Comparison of ENCODE assay signal across 16 cellular contexts in genomic region chr18:10081477-10081876, GRCh38.
A peak's percentile ranks its signal among the peaks of the same experiment; 100 is the strongest.
DNase-seq lines count a peak whose midpoint lies in the region; ATAC-seq, FAIRE-seq and TF ChIP-seq lines count a peak whose summit lies in the region.
"Had no signal": no experiment of that assay in that cellular context is flagged by ENCODE, and none has a peak within 500 bp of the region (broad histone marks: within the 10 kb centered on the region; RNA-seq: fewer than 3 reads in every experiment).

No MANE protein-coding gene starts in this region.

- intact Hi-C loops in K562 (cut with micrococcal nuclease): no loop called here
- intact Hi-C loops in left lung (cut with DNase I): no loop called here

- H3K4me1 ChIP-seq in K562 (replicated peaks in 1 of 2; ENCODE audit: control insufficient read depth in 2 of 2, insufficient read depth in 2 of 2, low read length in 2 of 2) (peaks cover 3 to 10% of the 10 kb centered on the region in 2 experiments; a peak in 3 of 5 replicates), left lung (no peaks in the 10 kb centered on the region)
- H3K4me1 ChIP-seq: foreskin keratinocyte, tibial artery had no signal

- no peak overlapping the region for H3K9ac ChIP-seq in K562 (ENCODE audit: insufficient read depth in 1 of 2, low read depth in 2 of 2, low read length in 2 of 2)
- H3K9ac ChIP-seq: BLaER1 treated with 17β-estradiol and CSF1 and Interleukin-3, amounts not matched to agents 10 nM and 100 nM had no signal

- WGBS in K562 (ENCODE audit: insufficient coverage, low coverage, missing lambda C conversion rate): 2% methylated on average over 4 of the region's 4 CpGs

- H2AFZ ChIP-seq in K562 (ENCODE audit: low read depth, low read length): no peak overlapping the region

- DNase-seq in NCI-H146 (lab: John Stamatoyannopoulos, UW): peak; percentile 73
- no peak for DNase-seq in NCI-H146 treated with DMSO at 0.1 percent for 48 hours (lab: John Stamatoyannopoulos, UW; ENCODE audit: unreplicated experiment)
- peak; percentile 67 for DNase-seq in NCI-H2196 (lab: John Stamatoyannopoulos, UW; ENCODE audit: unreplicated experiment)
- peak in 2 of 4 experiments; percentile 44 to 49 for DNase-seq in K562 (ENCODE audit: extremely low read depth in 1 of 4, low spot score in 3 of 4)
- no peak for DNase-seq in left lung
- DNase-seq in mucosa of gallbladder (ENCODE audit: low spot score): no peak
- DNase-seq in omental fat pad (ENCODE audit: low spot score): no peak
- DNase-seq in erythroblast (lab: John Stamatoyannopoulos, UW): no peak
- DNase-seq: activated CD4-positive, alpha-beta T cell treated with anti-CD3 and anti-CD28 coated beads, Interleukin-2, amount 50 U/mL, for 48 hours; activated T-cell treated with anti-CD3 and anti-CD28 coated beads for 4 hours; anterior cingulate cortex; foreskin keratinocyte; tibial artery had no signal

- H4K20me1 ChIP-seq in K562 (replicated peaks; ENCODE audit: control insufficient read depth, insufficient read depth, low read length): no peaks in the 10 kb centered on the region
- H4K20me1 ChIP-seq: BLaER1 treated with 17β-estradiol and CSF1 and Interleukin-3, amounts not matched to agents 10 nM and 100 nM had no signal

- H3K36me3 ChIP-seq in K562 (ENCODE audit: control insufficient read depth, insufficient read depth, low read length) (no peaks in the 10 kb centered on the region), left lung (no peaks in the 10 kb centered on the region)
- H3K36me3 ChIP-seq: tibial artery had no signal

- TF ChIP-seq POLR2A in K562 (conservative IDR thresholded peaks at IDR 0.05): no peak
- TF ChIP-seq POLR2A in erythroblast (IDR thresholded peaks at IDR 0.05; ENCODE audit: low read length): no peak

- POLR2A ChIA-PET in K562 (lab: Yijun Ruan, JAX): interaction anchor here (0.9 kb wide), 1 partner anchor 11 kb away, joined by 4 read pairs; no protein-coding TSS in a partner anchor

- H3K27ac ChIP-seq in K562 (ENCODE audit: extremely low read depth, low read depth, low read length) (no peak overlapping the region), left lung (no peak overlapping the region)
- H3K27ac ChIP-seq: BLaER1 treated with 17β-estradiol and CSF1 and Interleukin-3, amounts not matched to agents 10 nM and 100 nM; foreskin keratinocyte; tibial artery had no signal

- peak; percentile 60 for FAIRE-seq in K562 (lab: Jason Lieb, UNC)
- FAIRE-seq: A204.1 had no signal

- BruUV-seq in K562 (replicated peaks; lab: Mats Ljungman, UMichigan): no TSS peak

- H3K9me3 ChIP-seq in K562 (replicated peaks; ENCODE audit: control insufficient read depth, insufficient read depth, low read depth, low read length) (no peaks in the 10 kb centered on the region; the same call in 1 of the 2 replicates), left lung (peaks cover 0 to 26% of the 10 kb centered on the region in 2 donors)

- no peaks in the 10 kb centered on the region for H3K9me1 ChIP-seq in K562 (ENCODE audit: control insufficient read depth, insufficient read depth, low read length)

- H3K27me3 ChIP-seq in K562 (ENCODE audit: control insufficient read depth in 2 of 2, insufficient read depth in 2 of 2, low read length in 2 of 2) (peaks cover 4 to 12% of the 10 kb centered on the region in 2 experiments; a peak in 2 of 5 replicates), left lung (no peaks in the 10 kb centered on the region)
- H3K27me3 ChIP-seq: BLaER1 treated with 17β-estradiol and CSF1 and Interleukin-3, amounts not matched to agents 10 nM and 100 nM; foreskin keratinocyte; tibial artery had no signal

- TF ChIP-seq RAD21 in K562 (CRISPR knock-in tag; conservative IDR thresholded peaks at IDR 0.05 in 1 of 2, IDR thresholded peaks at IDR 0.05 in 1 of 2): peak in 1 of 2 experiments; percentile 20; a peak in 1 of 4 replicates

- H3K4me2 ChIP-seq in K562 (ENCODE audit: insufficient read depth, low read length): no peak overlapping the region
- H3K4me2 ChIP-seq: BLaER1 treated with 17β-estradiol and CSF1 and Interleukin-3, amounts not matched to agents 10 nM and 100 nM had no signal

- H3K79me2 ChIP-seq in K562 (ENCODE audit: control insufficient read depth, insufficient read depth, low read length): no peaks in the 10 kb centered on the region

- H3K4me3 ChIP-seq in K562: no peak overlapping the region
- H3K4me3 ChIP-seq in left lung: no peak overlapping the region
- H3K4me3 ChIP-seq: tibial artery had no signal

- CTCF ChIA-PET in K562 (lab: Yijun Ruan, JAX; ENCODE audit: low intra/inter-chr PET ratio): interaction anchor here (0.7 kb wide), 1 partner anchor 583 kb away, joined by 4 read pairs; no protein-coding TSS in a partner anchor

- in situ Hi-C loops in K562 (cut with MboI): no loop called here

- peak; percentile 72 for TF ChIP-seq EP300 in K562 (IDR thresholded peaks at IDR 0.05; ENCODE audit: low read length)

- TF ChIP-seq CTCF in K562 (IDR thresholded peaks at IDR 0.05 in 2 of 3, conservative IDR thresholded peaks at IDR 0.05 in 1 of 3; ENCODE audit: insufficient read depth in 2 of 3, low read depth in 1 of 3, low read length in 3 of 3) (no peak), left lung (IDR thresholded peaks at IDR 0.05) (no peak), omental fat pad (IDR thresholded peaks at IDR 0.05) (no peak)

- ATAC-seq in K562: peak; percentile 90
- peak; percentile 34 for ATAC-seq in left lung
- no peak for ATAC-seq in omental fat pad (ENCODE audit: low FRiP score)
- ATAC-seq: foreskin keratinocyte; stimulated activated effector memory CD8-positive, alpha-beta T cell treated with anti-CD3 and anti-CD28 coated beads, Interleukin-12 subunit alpha, Interleukin-12 subunit beta, amount 100 ng/mL, for 72 hours had no signal

TF ChIP-seq in K562, 482 proteins besides CTCF, POLR2A, EP300 and RAD21 (continues in another document):
- TF ChIP-seq TBL1XR1 (IDR thresholded peaks at IDR 0.05; ENCODE audit: low read length in 2 of 2) (0 out of 4 replicates have a peak, but pooled peaks of 1 of the 2 experiments have one; percentile 27), BRD4 (IDR thresholded peaks at IDR 0.05) (no peak), NCOA1 (IDR thresholded peaks at IDR 0.05; ENCODE audit: low read depth) (no peak), KAT8 (IDR thresholded peaks at IDR 0.05; ENCODE audit: low read depth) (no peak), ZNF165 (CRISPR knock-in tag; IDR thresholded peaks at IDR 0.05; ENCODE audit: borderline replicate concordance) (no peak), CEBPZ (IDR thresholded peaks at IDR 0.05; ENCODE audit: borderline replicate concordance, low read depth, low read length) (no peak), GTF2F1 (IDR thresholded peaks at IDR 0.05; ENCODE audit: low read depth, low read length) (no peak), YY1 (IDR thresholded peaks at IDR 0.05; ENCODE audit: borderline replicate concordance in 1 of 3, control insufficient read depth in 1 of 3, extremely low read depth in 1 of 3, insufficient read depth in 3 of 3, insufficient read length in 1 of 3, insufficient replicate concordance in 2 of 3, low read depth in 1 of 3, low read length in 2 of 3) (no peak), PKNOX1 (IDR thresholded peaks at IDR 0.05) (peak; percentile 13; the same call in 1 of the 2 replicates)

Comparison
In these comparisons a context has a peak if more than half of its experiments do, and no peak if none do; other contexts are left out.
1. DNase-seq: peak in NCI-H146 (single experiment) and NCI-H2196 (single experiment); none in NCI-H146 treated with DMSO at 0.1 percent for 48 hours (single experiment), left lung (0 of 2), mucosa of gallbladder (single experiment), omental fat pad (single experiment) and erythroblast (0 of 2).